ENCODE assay signal across 2 cellular contexts in the genomic region with DNA sequence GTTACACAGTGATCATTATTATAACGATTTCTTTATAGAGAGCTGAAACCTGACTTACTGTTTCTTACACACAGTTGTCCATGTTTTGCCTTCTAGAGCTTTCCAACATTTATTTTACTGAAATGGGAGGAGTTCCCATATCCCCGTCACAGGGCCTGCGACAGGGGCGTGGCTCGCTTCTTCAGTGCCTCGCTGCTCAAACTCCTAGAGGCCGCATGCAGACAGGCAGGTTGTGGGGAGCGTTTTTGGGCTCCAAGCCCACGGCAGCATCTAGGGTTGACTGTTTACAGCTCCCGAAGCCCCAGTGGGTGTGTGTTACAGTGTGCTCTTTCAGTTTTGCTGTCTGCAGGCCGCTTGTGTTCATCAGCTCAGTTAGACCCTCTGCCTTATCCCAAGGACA.
TF ChIP-seq lines count a peak whose summit lies in the region.

No MANE protein-coding gene starts in this region.

TF ChIP-seq in HCT116, 20 proteins besides CTCF, POLR2A, EP300 and RAD21 (continued from another document):
- TF ChIP-seq, protein P1, sequence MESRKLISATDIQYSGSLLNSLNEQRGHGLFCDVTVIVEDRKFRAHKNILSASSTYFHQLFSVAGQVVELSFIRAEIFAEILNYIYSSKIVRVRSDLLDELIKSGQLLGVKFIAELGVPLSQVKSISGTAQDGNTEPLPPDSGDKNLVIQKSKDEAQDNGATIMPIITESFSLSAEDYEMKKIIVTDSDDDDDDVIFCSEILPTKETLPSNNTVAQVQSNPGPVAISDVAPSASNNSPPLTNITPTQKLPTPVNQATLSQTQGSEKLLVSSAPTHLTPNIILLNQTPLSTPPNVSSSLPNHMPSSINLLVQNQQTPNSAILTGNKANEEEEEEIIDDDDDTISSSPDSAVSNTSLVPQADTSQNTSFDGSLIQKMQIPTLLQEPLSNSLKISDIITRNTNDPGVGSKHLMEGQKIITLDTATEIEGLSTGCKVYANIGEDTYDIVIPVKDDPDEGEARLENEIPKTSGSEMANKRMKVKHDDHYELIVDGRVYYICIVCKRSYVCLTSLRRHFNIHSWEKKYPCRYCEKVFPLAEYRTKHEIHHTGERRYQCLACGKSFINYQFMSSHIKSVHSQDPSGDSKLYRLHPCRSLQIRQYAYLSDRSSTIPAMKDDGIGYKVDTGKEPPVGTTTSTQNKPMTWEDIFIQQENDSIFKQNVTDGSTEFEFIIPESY (IDR thresholded peaks at IDR 0.05; ENCODE audit: extremely low read depth, insufficient replicate concordance, low read length) = no peak
- TF ChIP-seq, protein P2, sequence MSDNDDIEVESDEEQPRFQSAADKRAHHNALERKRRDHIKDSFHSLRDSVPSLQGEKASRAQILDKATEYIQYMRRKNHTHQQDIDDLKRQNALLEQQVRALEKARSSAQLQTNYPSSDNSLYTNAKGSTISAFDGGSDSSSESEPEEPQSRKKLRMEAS (IDR thresholded peaks at IDR 0.05) = no peak
- TF ChIP-seq SP1 (IDR thresholded peaks at IDR 0.05; ENCODE audit: low read depth) = no peak

TF ChIP-seq in WTC11, 78 proteins besides CTCF, POLR2A, EP300 and RAD21 (continued from another document):
- TF ChIP-seq GABPB1 (CRISPR knock-in tag; IDR thresholded peaks at IDR 0.05) (no peak), ZNF423 (CRISPR knock-in tag; IDR thresholded peaks at IDR 0.05) (no peak), ZNF121 (CRISPR knock-in tag; IDR thresholded peaks at IDR 0.05) (no peak), KAT7 (CRISPR knock-in tag; IDR thresholded peaks at IDR 0.05; ENCODE audit: borderline replicate concordance) (no peak), HMGA2 (CRISPR knock-in tag; IDR thresholded peaks at IDR 0.05) (no peak)
- TF ChIP-seq, protein P3, sequence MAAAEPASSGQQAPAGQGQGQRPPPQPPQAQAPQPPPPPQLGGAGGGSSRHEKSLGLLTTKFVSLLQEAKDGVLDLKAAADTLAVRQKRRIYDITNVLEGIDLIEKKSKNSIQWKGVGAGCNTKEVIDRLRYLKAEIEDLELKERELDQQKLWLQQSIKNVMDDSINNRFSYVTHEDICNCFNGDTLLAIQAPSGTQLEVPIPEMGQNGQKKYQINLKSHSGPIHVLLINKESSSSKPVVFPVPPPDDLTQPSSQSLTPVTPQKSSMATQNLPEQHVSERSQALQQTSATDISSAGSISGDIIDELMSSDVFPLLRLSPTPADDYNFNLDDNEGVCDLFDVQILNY (CRISPR knock-in tag; IDR thresholded peaks at IDR 0.05) = no peak
- TF ChIP-seq, protein P4, sequence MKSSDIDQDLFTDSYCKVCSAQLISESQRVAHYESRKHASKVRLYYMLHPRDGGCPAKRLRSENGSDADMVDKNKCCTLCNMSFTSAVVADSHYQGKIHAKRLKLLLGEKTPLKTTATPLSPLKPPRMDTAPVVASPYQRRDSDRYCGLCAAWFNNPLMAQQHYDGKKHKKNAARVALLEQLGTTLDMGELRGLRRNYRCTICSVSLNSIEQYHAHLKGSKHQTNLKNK (CRISPR knock-in tag; IDR thresholded peaks at IDR 0.05) = no peak
